8 cellular contexts compared by ENCODE assay signal in the genomic region with DNA sequence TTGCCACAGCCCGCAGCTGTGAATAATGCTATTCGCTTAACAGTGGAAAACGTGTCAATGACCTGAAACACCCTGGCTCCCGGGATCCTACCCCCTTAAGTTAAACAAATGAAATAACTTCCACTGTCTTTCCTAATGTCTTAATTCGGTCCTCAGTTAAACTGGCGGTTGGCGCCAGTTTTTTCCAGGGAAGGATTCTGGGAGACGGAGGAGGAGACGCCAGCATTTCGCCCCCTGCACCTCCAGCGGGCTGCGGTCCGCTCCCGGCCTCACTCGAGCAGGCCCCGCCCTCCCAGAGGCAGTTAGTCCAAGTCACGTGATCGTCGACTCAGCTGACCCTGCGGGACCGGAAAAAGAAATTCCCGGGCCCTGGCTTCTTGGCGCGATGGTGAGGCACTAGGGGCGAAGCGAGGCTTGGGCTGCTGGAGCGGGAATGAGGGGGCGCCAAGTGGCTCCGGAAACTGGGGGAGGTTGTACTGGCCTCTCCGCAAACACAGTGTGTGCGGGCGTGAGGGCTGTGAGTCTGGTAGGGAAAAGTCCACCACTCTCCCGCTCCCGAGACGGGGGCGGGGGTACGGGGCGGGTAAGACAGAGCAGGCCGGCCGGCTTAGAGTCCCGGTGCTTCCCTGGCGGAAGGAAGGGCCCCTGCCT. TPM values are rescaled to one million over a fixed set of nuclear protein-coding genes. Genes with fewer than 3 reads are reported as not detected.
DNase-seq lines count a peak whose midpoint lies in the region; TF ChIP-seq lines count a peak whose summit lies in the region.

A gene (plus strand): TSS at position 359 of the 651 bp plus-strand sequence. CDS start 27 bp downstream, at position 386.

- peak within 1 kb of the TSS; percentile 95 for H3K4me3 Mint-ChIP-seq in activated naive CD8-positive, alpha-beta T cell

- DNase-seq in BJ (ENCODE audit: low read depth) (peak; percentile 37), GM20000 (ENCODE audit: low spot score) (peak; percentile 74), MV-4-11 (lab: John Stamatoyannopoulos, UW) (peak; percentile 85), SKM-1 treated with dmso at 0.1 percent for 144 hours (lab: John Stamatoyannopoulos, UW; ENCODE audit: unreplicated experiment) (peak; percentile 78), glomerular visceral epithelial cell (ENCODE audit: extremely low spot score) (peak; percentile 95), occipital lobe (lab: John Stamatoyannopoulos, UW) (peak; percentile 94), superior temporal gyrus (ENCODE audit: extremely low spot score) (peak; percentile 99)

- H3K27me3 ChIP-seq in BJ (ENCODE audit: control insufficient read depth, insufficient read depth, low read length): no peaks in the 10 kb centered on the region

- H3K36me3 ChIP-seq in BJ (ENCODE audit: control insufficient read depth, insufficient read depth, low read length): peaks cover 4% of the 10 kb centered on the region; the same call in 1 of the 2 replicates

- CTCF ChIA-PET in BJ (lab: Yijun Ruan, JAX): interaction anchor here (0.8 kb wide), 1 partner anchor 32 kb away, joined by 3 read pairs; a partner anchor contains a TSS

- H3K27ac Mint-ChIP-seq in activated naive CD8-positive, alpha-beta T cell: peak within 1 kb of the TSS; percentile 89

- H3K4me1 Mint-ChIP-seq in activated naive CD8-positive, alpha-beta T cell (ENCODE audit: low read depth): peaks cover 19% of the 10 kb centered on the region

- H3K9me3 Mint-ChIP-seq in activated naive CD8-positive, alpha-beta T cell (ENCODE audit: low read depth): no peaks in the 10 kb centered on the region

- no peaks in the 10 kb centered on the region for H3K27me3 Mint-ChIP-seq in activated naive CD8-positive, alpha-beta T cell

- H3K36me3 Mint-ChIP-seq in activated naive CD8-positive, alpha-beta T cell: peaks cover 3% of the 10 kb centered on the region

- peak within 1 kb of the TSS; percentile 85 for H3K4me3 ChIP-seq in BJ (ENCODE audit: low read depth, low read length)

- no peak for TF ChIP-seq CTCF in BJ (IDR thresholded peaks at IDR 0.05; ENCODE audit: insufficient read depth, low read depth, low read length)
- TF ChIP-seq CTCF in GM20000 (IDR thresholded peaks at IDR 0.05; ENCODE audit: extremely low read depth, missing control alignments): no peak

- POLR2A ChIA-PET in BJ (lab: Charles Lee): no interaction called here

RNA-seq across cellular contexts. Expression of the gene that starts here (rescaled TPM):
- polyA plus RNA-seq in BJ (2011; rRNA removed): 80.4 and 142 TPM in 2 replicates
- polyA minus RNA-seq in BJ (2011; rRNA and poly(A)+ RNA removed): 21.9 and 25.7 TPM in 2 replicates
- 17.5 TPM for total RNA-seq in occipital lobe

Comparison
In these comparisons a context has a peak if more than half of its experiments do, and no peak if none do; other contexts are left out.
1. Peak in every context shown above with its lines: DNase-seq and H3K4me3 ChIP-seq.
2. DNase-seq: peak in every context shown above with its lines; median percentile 99 in superior temporal gyrus; 95 in glomerular visceral epithelial cell; 94 in occipital lobe; 85 in MV-4-11; 78 in SKM-1 treated with dmso at 0.1 percent for 144 hours; 74 in GM20000; 37 in BJ.